ENCODE assay signal across 9 cellular contexts in genomic region chr3:38655708-38656300, GRCh38. TPM values are rescaled to one million over a fixed set of nuclear protein-coding genes. Genes with fewer than 3 reads are reported as not detected.
DNase-seq lines count a peak whose midpoint lies in the region; ATAC-seq and TF ChIP-seq lines count a peak whose summit lies in the region.
"Had no signal": no experiment of that assay in that cellular context is flagged by ENCODE, and none has a peak within 500 bp of the region (broad histone marks: within the 10 kb centered on the region; RNA-seq: fewer than 3 reads in every experiment).

No MANE protein-coding gene starts in this region.

- ATAC-seq in right lobe of liver (peak; percentile 46 to 58 (median 52)), HG02970 (IDR thresholded peaks at IDR 0.05; ENCODE audit: low FRiP score, unreplicated experiment) (no peak), GM21737 (IDR thresholded peaks at IDR 0.05; ENCODE audit: unreplicated experiment) (no peak)

- DNase-seq in AG09309 (ENCODE audit: low read depth) = no peak
- DNase-seq in NCI-H2227 treated with DMSO at 0.1 percent for 48 hours (lab: John Stamatoyannopoulos, UW) = peak; percentile 45
- peak; percentile 39 for DNase-seq in amniotic epithelial cell (ENCODE audit: low read depth)
- DNase-seq in right lobe of liver = no peak
- DNase-seq in C1 segment of cervical spinal cord (lab: John Stamatoyannopoulos, UW) = no peak

- no peak for TF ChIP-seq POLR2A in right lobe of liver (IDR thresholded peaks at IDR 0.05)

- no peaks in the 10 kb centered on the region for H3K27me3 ChIP-seq in right lobe of liver

- H3K4me1 ChIP-seq in right lobe of liver = no peaks in the 10 kb centered on the region

- WGBS in right lobe of liver (ENCODE audit: insufficient coverage, low coverage, low lambda C conversion rate, missing lambda C conversion rate) = 8% methylated on average over 3 of the region's 7 CpGs

- intact Hi-C loops in right lobe of liver (cut with DNase I) = loop anchor here in 1 of 2 donors (10.0 kb wide), 1 partner anchor 131 kb away; no protein-coding TSS in a partner anchor

- H3K27ac ChIP-seq in right lobe of liver = no peak overlapping the region
- H3K27ac ChIP-seq: epithelial cell of prostate had no signal

- H3K9me3 ChIP-seq in right lobe of liver = peaks cover 0 to under 1% (median 0%) of the 10 kb centered on the region in 4 donors

- H3K4me3 ChIP-seq in AG09309 (ENCODE audit: control insufficient read depth, low read depth, low read length) = no peak overlapping the region
- H3K4me3 ChIP-seq in right lobe of liver = no peak overlapping the region

- TF ChIP-seq CTCF in AG09309 (IDR thresholded peaks at IDR 0.05; ENCODE audit: control insufficient read depth, insufficient read depth, low read depth, low read length, missing control alignments) = peak; percentile 51
- peak; percentile 62 for TF ChIP-seq CTCF in GM12873 (IDR thresholded peaks at IDR 0.05; ENCODE audit: insufficient read depth, low read depth, low read length, missing control alignments)
- peak in 3 of 4 donors; percentile 46 to 48 (median 47) for TF ChIP-seq CTCF in right lobe of liver (IDR thresholded peaks at IDR 0.05)

- no peaks in the 10 kb centered on the region for H3K36me3 ChIP-seq in right lobe of liver

RNA-seq across cellular contexts. Expression of gene SCN5A, which starts 6.3 kb away (rescaled TPM):
- under 1 TPM in 1 of 6 experiments, not detected in 5; 0.02 TPM for total RNA-seq in right lobe of liver

Comparison
In these comparisons a context has a peak if more than half of its experiments do, and no peak if none do; other contexts are left out.
1. DNase-seq: peak in NCI-H2227 treated with DMSO at 0.1 percent for 48 hours (single experiment) and amniotic epithelial cell (single experiment); none in AG09309 (single experiment), right lobe of liver (0 of 3) and C1 segment of cervical spinal cord (0 of 14).
2. ATAC-seq: peak in right lobe of liver (4 of 4); none in HG02970 (single experiment) and GM21737 (single experiment).
3. Peak in every context shown above with its lines, with median percentiles within 50 percentile points of each other: CTCF ChIP-seq.